In the genomic region with DNA sequence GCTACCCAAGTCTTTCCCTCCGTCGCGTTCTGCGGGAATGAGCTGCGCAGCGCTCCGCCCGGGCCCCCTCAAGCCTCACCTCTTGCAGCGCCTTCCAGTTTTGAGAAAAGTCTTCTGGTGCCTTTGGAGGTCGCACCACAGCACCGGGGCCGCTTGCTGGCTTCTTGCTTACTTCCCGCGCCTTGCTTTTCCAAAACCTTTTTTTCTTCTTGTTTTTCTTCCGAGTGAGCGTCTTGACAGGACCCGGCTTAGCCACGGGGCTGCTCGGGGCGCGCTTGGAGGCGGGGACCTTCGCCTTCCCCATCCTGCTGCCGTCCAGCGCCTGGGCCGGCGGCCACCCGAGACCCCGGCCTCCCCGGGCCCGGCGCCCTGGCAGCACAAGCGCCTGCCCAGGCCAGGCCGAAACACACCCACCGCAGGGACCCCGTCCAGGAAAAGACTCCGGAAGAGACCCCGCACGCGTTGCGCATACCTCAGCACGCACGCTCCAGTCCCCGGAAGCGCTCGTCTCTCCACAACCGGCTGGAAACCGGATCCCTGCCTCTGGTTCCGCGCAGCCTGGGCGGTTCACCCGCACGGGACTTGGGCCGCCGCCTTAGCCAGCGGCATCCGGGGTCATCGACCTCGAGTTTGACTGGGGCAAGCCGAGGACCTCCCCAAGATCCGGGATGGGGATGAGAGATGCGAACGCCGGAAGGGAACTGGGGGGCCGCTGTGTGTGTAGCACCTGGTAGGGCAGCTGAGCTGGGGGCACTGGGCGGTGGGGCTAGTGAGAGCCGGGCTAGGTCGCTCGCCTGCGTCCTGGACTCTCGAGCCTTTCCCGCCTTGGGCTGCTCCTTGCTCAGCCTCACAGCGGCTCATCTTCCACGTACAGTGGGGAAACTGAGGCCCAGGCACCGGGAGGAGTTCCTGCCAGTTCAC, we compare ENCODE assay signal across 8 cellular contexts. TPM values are rescaled to one million over a fixed set of nuclear protein-coding genes. Genes with fewer than 3 reads are reported as not detected.
DNase-seq lines count a peak whose midpoint lies in the region; ATAC-seq and TF ChIP-seq lines count a peak whose summit lies in the region.

A gene with protein sequence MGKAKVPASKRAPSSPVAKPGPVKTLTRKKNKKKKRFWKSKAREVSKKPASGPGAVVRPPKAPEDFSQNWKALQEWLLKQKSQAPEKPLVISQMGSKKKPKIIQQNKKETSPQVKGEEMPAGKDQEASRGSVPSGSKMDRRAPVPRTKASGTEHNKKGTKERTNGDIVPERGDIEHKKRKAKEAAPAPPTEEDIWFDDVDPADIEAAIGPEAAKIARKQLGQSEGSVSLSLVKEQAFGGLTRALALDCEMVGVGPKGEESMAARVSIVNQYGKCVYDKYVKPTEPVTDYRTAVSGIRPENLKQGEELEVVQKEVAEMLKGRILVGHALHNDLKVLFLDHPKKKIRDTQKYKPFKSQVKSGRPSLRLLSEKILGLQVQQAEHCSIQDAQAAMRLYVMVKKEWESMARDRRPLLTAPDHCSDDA (minus strand): TSS at position 470 of the 921 bp plus-strand sequence. CDS start 166 bp downstream, at position 304.

- ATAC-seq in GM21723 (IDR thresholded peaks at IDR 0.05; ENCODE audit: unreplicated experiment): peak; percentile 74

- peak; percentile 81 for DNase-seq in DMS79 treated with DMSO at 0.1 percent for 48 hours (lab: John Stamatoyannopoulos, UW)
- peak; percentile 96 for DNase-seq in Karpas-422
- peak; percentile 71 for DNase-seq in SHP77 treated with DMSO at 0.1 percent for 48 hours (lab: John Stamatoyannopoulos, UW)
- peak; percentile 93 for DNase-seq in activated effector memory CD4-positive, alpha-beta T cell treated with anti-CD3 and anti-CD28 coated beads, Interleukin-2, amount 50 U/mL, for 16 hours
- peak; percentile 88 for DNase-seq in fibroblast of villous mesenchyme (ENCODE audit: low read depth)
- peak; percentile 95 for DNase-seq in neural progenitor cell (ENCODE audit: low spot score)

- H3K27me3 ChIP-seq in Karpas-422 (ENCODE audit: low read length) (no peaks in the 10 kb centered on the region), neural progenitor cell (no peaks in the 10 kb centered on the region), stomach smooth muscle (ENCODE audit: control insufficient read depth in 1 of 2, insufficient read depth in 2 of 2, low read length in 2 of 2) (no peaks in the 10 kb centered on the region)

- H3K4me2 ChIP-seq in Karpas-422 (ENCODE audit: low read depth, low read length, poor library complexity, severe bottlenecking): peak within 1 kb of the TSS; percentile 61
- peak within 1 kb of the TSS; percentile 99 for H3K4me2 ChIP-seq in neural progenitor cell

- H3F3A ChIP-seq in neural progenitor cell (ENCODE audit: low read depth): peaks cover 20% of the 10 kb centered on the region

- peaks cover 24% of the 10 kb centered on the region; the same call in 1 of the 2 replicates for H3K36me3 ChIP-seq in Karpas-422 (ENCODE audit: insufficient read depth, low read length)
- H3K36me3 ChIP-seq in neural progenitor cell: no peaks in the 10 kb centered on the region
- H3K36me3 ChIP-seq in stomach smooth muscle (ENCODE audit: control insufficient read depth in 2 of 2, insufficient read depth in 2 of 2, low read length in 2 of 2): peaks cover 13 to 17% of the 10 kb centered on the region in 2 donors

- peak within 1 kb of the TSS; percentile 94 for H3K9ac ChIP-seq in Karpas-422 (ENCODE audit: low read length)
- H3K9ac ChIP-seq in neural progenitor cell: peak within 1 kb of the TSS; percentile 84
- peak within 1 kb of the TSS; percentile 83 to 86 for H3K9ac ChIP-seq in stomach smooth muscle (ENCODE audit: low read length in 2 of 2)

- H3K27ac ChIP-seq in Karpas-422 (ENCODE audit: low read length) (peak within 1 kb of the TSS; percentile 44), neural progenitor cell (peak within 1 kb of the TSS; percentile 98), stomach smooth muscle (ENCODE audit: low read length) (peak within 1 kb of the TSS; percentile 81)

- H3K27me3 Mint-ChIP-seq in neural progenitor cell (ENCODE audit: insufficient read depth, low read depth): peaks cover 6% of the 10 kb centered on the region

- H3K4me3 Mint-ChIP-seq in neural progenitor cell: peak within 1 kb of the TSS; percentile 92

- H3K4me3 ChIP-seq in Karpas-422 (ENCODE audit: low read length): peak within 1 kb of the TSS; percentile 96
- peak within 1 kb of the TSS; percentile 88 for H3K4me3 ChIP-seq in fibroblast of villous mesenchyme (ENCODE audit: low read depth, low read length)
- peak within 1 kb of the TSS; percentile 95 for H3K4me3 ChIP-seq in neural progenitor cell
- H3K4me3 ChIP-seq in stomach smooth muscle (ENCODE audit: low read length in 2 of 2): peak within 1 kb of the TSS; percentile 88 to 89

- H4K20me1 ChIP-seq in Karpas-422 (ENCODE audit: insufficient read depth, low read depth, low read length) (peaks cover 5% of the 10 kb centered on the region; the same call in 1 of the 2 replicates), neural progenitor cell (ENCODE audit: low read depth) (peaks cover 20% of the 10 kb centered on the region)

- no peaks in the 10 kb centered on the region for H3K9me3 Mint-ChIP-seq in neural progenitor cell

- no peaks in the 10 kb centered on the region for H3K9me2 ChIP-seq in Karpas-422 (replicated peaks; ENCODE audit: insufficient read depth, low read length)

- H3K4me1 ChIP-seq in Karpas-422 (ENCODE audit: low read length) (peaks cover 42% of the 10 kb centered on the region), neural progenitor cell (peaks cover 8% of the 10 kb centered on the region), stomach smooth muscle (ENCODE audit: control insufficient read depth, insufficient read depth, low read length) (peaks cover 25% of the 10 kb centered on the region)

- TF ChIP-seq CTCF in fibroblast of villous mesenchyme (IDR thresholded peaks at IDR 0.05; ENCODE audit: insufficient read depth, low read depth, low read length) (no peak), neural progenitor cell (IDR thresholded peaks at IDR 0.05) (no peak)

- no peaks in the 10 kb centered on the region for H3K9me3 ChIP-seq in Karpas-422 (ENCODE audit: low read length)
- no peaks in the 10 kb centered on the region for H3K9me3 ChIP-seq in neural progenitor cell (ENCODE audit: low read depth)
- H3K9me3 ChIP-seq in stomach smooth muscle (ENCODE audit: control insufficient read depth in 2 of 2, low read length in 2 of 2): no peaks in the 10 kb centered on the region

- H3K36me3 Mint-ChIP-seq in neural progenitor cell: peaks cover 2% of the 10 kb centered on the region

- H3K27ac Mint-ChIP-seq in neural progenitor cell: peak within 1 kb of the TSS; percentile 95

- H2AFZ ChIP-seq in Karpas-422 (ENCODE audit: low read length) (peak within 1 kb of the TSS; percentile 38; the same call in 1 of the 2 replicates), neural progenitor cell (replicated peaks) (peak within 1 kb of the TSS; percentile 94)

- peaks cover 50% of the 10 kb centered on the region for H3K79me2 ChIP-seq in Karpas-422 (ENCODE audit: low read length)
- peaks cover 38% of the 10 kb centered on the region for H3K79me2 ChIP-seq in neural progenitor cell (ENCODE audit: low read depth)

- peaks cover 32% of the 10 kb centered on the region for H3K4me1 Mint-ChIP-seq in neural progenitor cell

RNA-seq across cellular contexts. Expression of the gene that starts here (rescaled TPM):
- 10.5 and 41.9 TPM in 2 replicates for total RNA-seq in Karpas-422 (2014; rRNA removed; shearing (Covaris generic); ENCODE audit: low replicate concordance)
- total RNA-seq in fibroblast of villous mesenchyme: 10.0 and 12.5 TPM in 2 replicates
- 17.9 and 24.9 TPM in 2 replicates for total RNA-seq in neural progenitor cell (ENCODE audit: low replicate concordance)

Comparison
In these comparisons a context has a peak if more than half of its experiments do, and no peak if none do; other contexts are left out.
1. Peak in every context shown above with its lines: DNase-seq, ATAC-seq, H3K4me3 ChIP-seq and H3K27ac ChIP-seq.
2. H3K27ac ChIP-seq: peak in every context shown above with its lines; median percentile 98 in neural progenitor cell; 81 in stomach smooth muscle; 44 in Karpas-422.